ENCODE assay signal across 27 cellular contexts in the genomic region with DNA sequence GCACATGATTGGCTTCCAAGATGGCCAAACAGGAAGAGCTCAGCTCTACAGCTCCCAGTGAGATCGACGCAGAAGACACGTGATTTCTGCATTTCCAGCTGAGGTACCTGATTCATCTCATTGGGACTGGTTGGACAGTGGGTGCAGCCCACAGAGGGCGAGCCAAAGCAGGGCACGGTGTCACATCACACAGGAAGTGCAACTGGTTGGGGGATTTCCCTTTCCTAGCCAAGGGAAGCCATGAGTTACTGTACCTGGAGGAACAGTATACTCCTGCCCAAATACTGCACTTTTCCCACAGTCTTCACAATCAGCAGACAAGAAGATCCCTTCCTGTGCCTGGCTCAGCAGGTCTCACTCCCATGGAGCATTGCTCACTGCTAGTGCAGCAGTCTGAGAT.
"Had no signal": no experiment of that assay in that cellular context is flagged by ENCODE, and none has a peak within 500 bp of the region (broad histone marks: within the 10 kb centered on the region; RNA-seq: fewer than 3 reads in every experiment).

No MANE protein-coding gene starts in this region.

- FAIRE-seq: bronchial epithelial cell, TTC549 had no signal

- H3K4me3 ChIP-seq: SJSA1 had no signal

- H3K36me3 Mint-ChIP-seq: activated naive CD4-positive, alpha-beta T cell treated with anti-CD3 and anti-CD28 coated beads, Interleukin-2, amount 10 ng/mL, durations not matched to agents 7 days and 5 days; brain had no signal

- DNase-seq: activated CD4-positive, alpha-beta T cell treated with anti-CD3 and anti-CD28 coated beads, Interleukin-2, amount 10 ng/mL, durations not matched to agents 24 days and 14 days; activated CD4-positive, alpha-beta T cell treated with anti-CD3 and anti-CD28 coated beads, Interleukin-2, amount 50 U/mL, for 4 hours; activated CD8-positive, alpha-beta memory T cell treated with anti-CD3 and anti-CD28 coated beads, Interleukin-2, amount 50 U/mL, for 4 hours; activated effector memory CD4-positive, alpha-beta T cell treated with Interleukin-2 at 50 U/mL for 16 hours; activated naive CD4-positive, alpha-beta T cell treated with anti-CD3 and anti-CD28 coated beads, Interleukin-2, amount 10 ng/mL, durations not matched to agents 7 days and 5 days; activated naive CD8-positive, alpha-beta T cell treated with anti-CD3 and anti-CD28 coated beads, Interleukin-2, amount 50 U/mL, for 24 hours; activated T-cell treated with anti-CD3 and anti-CD28 coated beads for 4 hours; activated T-cell treated with anti-CD3 and anti-CD28 coated beads, Interleukin-2, amount 50 U/mL, for 4 hours; anterior cingulate cortex; caudate nucleus; cerebellar nuclear complex; NCI-H1105; NCI-H1417 treated with DMSO at 0.1 percent for 48 hours; NCI-H2029; NCI-H345; NCI-H524 treated with DMSO at 0.1 percent for 48 hours; SHP77; SK-N-SH had no signal

- H3K36me3 ChIP-seq: SJSA1 had no signal

- H3K27me3 ChIP-seq: SJSA1 had no signal

- H3K4me1 Mint-ChIP-seq: activated CD4-positive, alpha-beta T cell treated with anti-CD3 and anti-CD28 coated beads, Interleukin-2, amount 10 ng/mL, durations not matched to agents 24 days and 14 days; activated naive CD4-positive, alpha-beta T cell treated with anti-CD3 and anti-CD28 coated beads, Interleukin-2, amount 10 ng/mL, durations not matched to agents 7 days and 5 days; activated naive CD8-positive, alpha-beta T cell treated with anti-CD3 and anti-CD28 coated beads, Interleukin-2, amount 50 U/mL, for 24 hours; brain had no signal

- H3K4me3 Mint-ChIP-seq: activated CD4-positive, alpha-beta T cell treated with anti-CD3 and anti-CD28 coated beads, Interleukin-2, amount 10 ng/mL, durations not matched to agents 24 days and 14 days; activated naive CD4-positive, alpha-beta T cell treated with anti-CD3 and anti-CD28 coated beads, Interleukin-2, amount 10 ng/mL, durations not matched to agents 7 days and 5 days; activated naive CD8-positive, alpha-beta T cell; activated naive CD8-positive, alpha-beta T cell treated with anti-CD3 and anti-CD28 coated beads, Interleukin-2, amount 50 U/mL, for 24 hours; activated T-cell treated with anti-CD3 and anti-CD28 coated beads, Interleukin-2, amount 50 U/mL, for 4 hours; activated T-helper 1 cell treated with anti-CD3 and anti-CD28 coated beads, Interleukin-12 subunit alpha, Interleukin-12 subunit beta, Interleukin-2, Interleukin-4 antibody, amounts not matched to agents 30 ng/mL and 10 ng/mL and 1 ng/mL, durations not matched to agents 14 hours and 24 hours and 36 hours; brain; T-helper 1 cell treated with Interleukin-12 subunit alpha and Interleukin-12 subunit beta and Interleukin-4 antibody, amounts not matched to agents 30 μg/mL and 1 μg/mL, for 36 hours; T-helper 2 cell treated with Interferon-gamma antibody and Interleukin-4, amounts not matched to agents 5 μg/mL and 100 μg/mL, for 36 hours had no signal

- H3K27ac Mint-ChIP-seq: activated CD4-positive, alpha-beta T cell treated with anti-CD3 and anti-CD28 coated beads, Interleukin-2, amount 10 ng/mL, durations not matched to agents 24 days and 14 days; activated naive CD4-positive, alpha-beta T cell treated with anti-CD3 and anti-CD28 coated beads, Interleukin-2, amount 10 ng/mL, durations not matched to agents 7 days and 5 days; activated naive CD8-positive, alpha-beta T cell; activated naive CD8-positive, alpha-beta T cell treated with anti-CD3 and anti-CD28 coated beads, Interleukin-2, amount 50 U/mL, for 24 hours; activated T-helper 1 cell treated with anti-CD3 and anti-CD28 coated beads, Interleukin-12 subunit alpha, Interleukin-12 subunit beta, Interleukin-2, Interleukin-4 antibody, amounts not matched to agents 30 ng/mL and 10 ng/mL and 1 ng/mL, durations not matched to agents 14 hours and 24 hours and 36 hours; brain; T-helper 1 cell treated with Interleukin-12 subunit alpha and Interleukin-12 subunit beta and Interleukin-4 antibody, amounts not matched to agents 30 μg/mL and 1 μg/mL, for 36 hours; T-helper 2 cell treated with Interferon-gamma antibody and Interleukin-4, amounts not matched to agents 5 μg/mL and 100 μg/mL, for 36 hours had no signal

- H3K9ac ChIP-seq: SK-N-SH had no signal

- H3K27me3 Mint-ChIP-seq: activated CD4-positive, alpha-beta T cell treated with anti-CD3 and anti-CD28 coated beads, Interleukin-2, amount 10 ng/mL, durations not matched to agents 24 days and 14 days; activated naive CD4-positive, alpha-beta T cell treated with anti-CD3 and anti-CD28 coated beads, Interleukin-2, amount 10 ng/mL, durations not matched to agents 7 days and 5 days; activated naive CD8-positive, alpha-beta T cell; activated naive CD8-positive, alpha-beta T cell treated with anti-CD3 and anti-CD28 coated beads, Interleukin-2, amount 50 U/mL, for 24 hours had no signal

- ATAC-seq: activated naive CD8-positive, alpha-beta T cell treated with anti-CD3 and anti-CD28 coated beads, Interleukin-2, amount 50 U/mL, for 24 hours; activated T-cell treated with anti-CD3 and anti-CD28 coated beads, Interleukin-2, amount 50 U/mL, for 4 hours; Panc1 had no signal

- H3K27ac ChIP-seq: SJSA1 had no signal

- H3K4me1 ChIP-seq: SJSA1 had no signal

- H3K4me2 ChIP-seq: SK-N-SH had no signal

- H3K9me3 ChIP-seq: SJSA1, SK-N-SH had no signal
